8 cellular contexts compared by ENCODE assay signal in the genomic region with DNA sequence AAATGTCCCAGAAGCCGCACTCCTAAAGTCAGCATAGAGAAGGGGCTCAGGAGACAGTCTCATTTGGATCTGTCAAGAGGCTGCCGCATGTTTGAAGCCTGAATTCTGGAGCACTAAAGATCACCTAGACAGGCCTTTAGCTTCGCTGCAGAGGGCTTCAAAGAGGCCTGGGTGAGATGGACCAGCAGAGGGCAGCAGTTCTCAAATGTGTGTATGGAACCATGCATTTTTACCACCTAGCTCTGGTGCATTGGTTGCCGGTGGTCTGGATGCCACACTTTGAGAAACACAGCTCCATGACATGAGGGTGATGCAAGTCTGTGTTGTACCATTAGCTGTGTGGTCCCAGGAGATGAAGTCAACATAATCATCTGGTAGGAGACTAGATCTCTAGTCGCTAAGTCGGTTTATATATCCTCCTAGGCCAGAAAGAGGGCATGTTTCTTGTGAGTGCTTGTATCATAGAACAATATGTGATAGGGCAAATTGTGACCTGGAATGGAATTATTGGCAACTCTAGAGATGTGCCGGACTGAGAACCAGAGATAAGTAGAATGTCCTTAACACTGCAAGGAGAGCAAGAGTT.
A peak's percentile ranks its signal among the peaks of the same experiment; 100 is the strongest.
DNase-seq lines count a peak whose midpoint lies in the region; ATAC-seq lines count a peak whose summit lies in the region.

No MANE protein-coding gene starts in this region.

- H3K27me3 Mint-ChIP-seq in memory B cell = no peaks in the 10 kb centered on the region

- ATAC-seq in Right ventricle myocardium inferior (peak; percentile 71), HG03378 (IDR thresholded peaks at IDR 0.05; ENCODE audit: unreplicated experiment) (peak; percentile 71), memory B cell (ENCODE audit: low read depth) (peak; percentile 90)

- DNase-seq in Right ventricle myocardium inferior (ENCODE audit: missing footprints) (peak; percentile 76), cardiac septum (ENCODE audit: low spot score) (no peak), NCI-H69 (lab: John Stamatoyannopoulos, UW) (peak; percentile 78), ecto neural progenitor cell (ENCODE audit: low spot score) (peak; percentile 75), memory B cell (ENCODE audit: low spot score in 2 of 2) (peak; percentile 73 to 75)
- peak; percentile 78 to 83 for DNase-seq in activated CD4-positive, alpha-beta T cell treated with anti-CD3 and anti-CD28 coated beads, Interleukin-2, amount 50 U/mL, for 4 hours
- peak; percentile 38 for DNase-seq in stimulated activated CD8-positive, alpha-beta memory T cell treated with anti-CD3 and anti-CD28 coated beads, Interleukin-15, amount 100 ng/mL, for 24 hours (ENCODE audit: low read depth)

- no peaks in the 10 kb centered on the region for H3K9me3 Mint-ChIP-seq in memory B cell

- H3K4me3 Mint-ChIP-seq in memory B cell = no peak overlapping the region

- peaks cover 8% of the 10 kb centered on the region for H3K4me1 Mint-ChIP-seq in memory B cell

- intact Hi-C loops in Right ventricle myocardium inferior (cut with DNase I) (loop anchor here (5.0 kb wide), 2 partner anchors 181 to 491 kb away; no protein-coding TSS in a partner anchor), cardiac septum (cut with DNase I) (loop anchor here (5.0 to 10.0 kb wide), 2 partner anchors 186 to 494 kb away; no protein-coding TSS in a partner anchor)

- no peaks in the 10 kb centered on the region for H3K36me3 Mint-ChIP-seq in memory B cell

- H3K27ac Mint-ChIP-seq in memory B cell = no peak overlapping the region
